25 cellular contexts compared by ENCODE assay signal in the genomic region with DNA sequence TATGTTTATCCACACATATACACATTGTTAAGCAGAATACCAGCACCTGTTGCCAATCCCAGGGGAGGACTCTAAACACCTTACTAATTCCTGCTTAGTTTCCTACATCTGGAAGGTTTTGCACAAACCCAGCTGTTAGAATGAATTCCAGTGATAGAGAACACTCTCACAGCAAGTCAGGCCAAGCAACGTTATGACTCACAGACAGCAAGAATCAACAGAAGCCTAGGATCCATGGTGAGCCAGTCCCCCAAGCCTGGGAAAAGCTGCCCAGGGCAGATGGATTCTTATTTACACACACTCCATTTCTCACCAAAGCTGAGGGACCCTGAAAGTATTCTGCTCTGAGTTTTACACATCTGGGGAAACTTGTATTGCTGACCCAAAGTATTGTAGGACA.
DNase-seq lines count a peak whose midpoint lies in the region; ATAC-seq, FAIRE-seq and TF ChIP-seq lines count a peak whose summit lies in the region.
"Had no signal": no experiment of that assay in that cellular context is flagged by ENCODE, and none has a peak within 500 bp of the region (broad histone marks: within the 10 kb centered on the region; RNA-seq: fewer than 3 reads in every experiment).

No MANE protein-coding gene starts in this region.

- dilution Hi-C loops in mammary epithelial cell (cut with HindIII; ENCODE audit: low sequenced_read_pairs) = no loop called here

- H3K36me3 Mint-ChIP-seq in effector memory CD8-positive, alpha-beta T cell (ENCODE audit: insufficient read depth) = no peaks in the 10 kb centered on the region
- H3K36me3 Mint-ChIP-seq: memory B cell; natural killer cell treated with Interleukin-12 subunit alpha and Interleukin-12 subunit beta and Interleukin-15 and Interleukin-18, amount 100 ng/mL, for 72 hours had no signal

- no peak for DNase-seq in HepG2 (ENCODE audit: low spot score)
- DNase-seq in right lobe of liver = no peak
- DNase-seq in mammary epithelial cell = peak; percentile 58
- DNase-seq in iris pigment epithelial cell (ENCODE audit: low read depth) = peak; percentile 6
- no peak for DNase-seq in effector memory CD8-positive, alpha-beta T cell
- no peak for DNase-seq in KBM-7
- DNase-seq: 8988T; activated CD4-positive, alpha-beta T cell treated with anti-CD3 and anti-CD28 coated beads, Interleukin-2, amount 50 U/mL, for 1 hour; activated gamma-delta T cell treated with Interleukin-2 at 50 U/mL for 16 hours; amniotic stem cell; GF-D8; NCI-H187; NCI-H446 treated with DMSO at 0.1 percent for 48 hours; posterior cingulate gyrus; small intestine; testis had no signal

- TF ChIP-seq POLR2A in HepG2 (IDR thresholded peaks at IDR 0.05; ENCODE audit: insufficient read depth in 1 of 2, low read depth in 2 of 2, low read length in 2 of 2) (no peak), right lobe of liver (IDR thresholded peaks at IDR 0.05) (no peak)

- CTCF ChIA-PET in HepG2 (lab: Yijun Ruan, JAX; ENCODE audit: low intra/inter-chr PET ratio, low total read pairs) = no interaction called here
- CTCF ChIA-PET in mammary epithelial cell (lab: Charles Lee; ENCODE audit: low non-redundant PET) = no interaction called here

- no peak for TF ChIP-seq RAD21 in HepG2 (CRISPR knock-in tag; IDR thresholded peaks at IDR 0.05)

- H3K4me1 ChIP-seq in HepG2 (ENCODE audit: insufficient read depth, low read length) = no peaks in the 10 kb centered on the region
- H3K4me1 ChIP-seq in right lobe of liver = no peaks in the 10 kb centered on the region
- no peaks in the 10 kb centered on the region for H3K4me1 ChIP-seq in mammary epithelial cell (ENCODE audit: insufficient read depth, low read length)
- H3K4me1 ChIP-seq: BLaER1, testis had no signal

- H3K27me3 ChIP-seq in HepG2 (ENCODE audit: control insufficient read depth in 1 of 2, insufficient read depth in 2 of 2, low read length in 2 of 2) (no peaks in the 10 kb centered on the region), right lobe of liver (no peaks in the 10 kb centered on the region), mammary epithelial cell (ENCODE audit: insufficient read depth, low read length) (no peaks in the 10 kb centered on the region)
- H3K27me3 ChIP-seq: BLaER1, testis had no signal

- 0% methylated on average over 1 of the region's 1 CpG for WGBS in HepG2 (ENCODE audit: low lambda C conversion rate)
- WGBS in right lobe of liver (ENCODE audit: insufficient coverage, low coverage, low lambda C conversion rate, missing lambda C conversion rate) = 17% methylated on average over 1 of the region's 1 CpG
- WGBS in mammary epithelial cell (ENCODE audit: low coverage, missing lambda C conversion rate) = 60% methylated on average over 1 of the region's 1 CpG

- H3K9me3 ChIP-seq in HepG2 (ENCODE audit: low read length) (no peaks in the 10 kb centered on the region), right lobe of liver (no peaks in the 10 kb centered on the region), mammary epithelial cell (replicated peaks; ENCODE audit: insufficient read depth, low read length) (no peaks in the 10 kb centered on the region)
- H3K9me3 ChIP-seq: BLaER1, testis had no signal

- no peaks in the 10 kb centered on the region for H3K4me1 Mint-ChIP-seq in effector memory CD8-positive, alpha-beta T cell (ENCODE audit: low read depth in 2 of 2)
- H3K4me1 Mint-ChIP-seq: memory B cell had no signal

- peaks cover 0 to 5% of the 10 kb centered on the region in 2 donors for H3K27me3 Mint-ChIP-seq in effector memory CD8-positive, alpha-beta T cell
- H3K27me3 Mint-ChIP-seq: dendritic cell treated with granulocyte-macrophage colony-stimulating factor and Interleukin-4, amounts not matched to agents 40 ng/mL and 50 ng/mL, for 4 days; memory B cell had no signal

- FAIRE-seq in HepG2 (lab: Jason Lieb, UNC) = no peak
- FAIRE-seq: D721Med, GM12891, islet of Langerhans, small intestine had no signal

- no peak overlapping the region for H3K9ac ChIP-seq in HepG2 (ENCODE audit: insufficient read depth, low read depth, low read length)
- no peak overlapping the region for H3K9ac ChIP-seq in mammary epithelial cell (ENCODE audit: insufficient read depth, low read length)
- H3K9ac ChIP-seq: BLaER1 had no signal

- H3K27ac Mint-ChIP-seq in effector memory CD8-positive, alpha-beta T cell = no peak overlapping the region
- H3K27ac Mint-ChIP-seq: dendritic cell treated with granulocyte-macrophage colony-stimulating factor and Interleukin-4, amounts not matched to agents 40 ng/mL and 50 ng/mL, for 4 days; memory B cell; natural killer cell treated with Interleukin-12 subunit alpha and Interleukin-12 subunit beta and Interleukin-15 and Interleukin-18, amount 100 ng/mL, for 72 hours had no signal

- no peaks in the 10 kb centered on the region for H3K9me3 Mint-ChIP-seq in effector memory CD8-positive, alpha-beta T cell
- H3K9me3 Mint-ChIP-seq: dendritic cell treated with granulocyte-macrophage colony-stimulating factor and Interleukin-4, amounts not matched to agents 40 ng/mL and 50 ng/mL, for 4 days; memory B cell; natural killer cell treated with Interleukin-12 subunit alpha and Interleukin-12 subunit beta and Interleukin-15 and Interleukin-18, amount 100 ng/mL, for 72 hours had no signal

- H3K4me3 ChIP-seq in HepG2 (replicated peaks in 1 of 3; ENCODE audit: insufficient read depth in 1 of 3, low read depth in 2 of 3, low read length in 3 of 3) = no peak overlapping the region
- no peak overlapping the region for H3K4me3 ChIP-seq in right lobe of liver
- no peak overlapping the region for H3K4me3 ChIP-seq in mammary epithelial cell (replicated peaks in 1 of 3; ENCODE audit: insufficient read depth in 1 of 3, low read depth in 2 of 3, low read length in 3 of 3)
- H3K4me3 ChIP-seq: BLaER1, testis had no signal

- intact Hi-C loops in HepG2 (cut with micrococcal nuclease; ENCODE audit: unreplicated experiment) (no loop called here), right lobe of liver (cut with DNase I) (no loop called here), mammary epithelial cell (cut with micrococcal nuclease) (no loop called here)

- POLR2A ChIA-PET in HepG2 (lab: Yijun Ruan, JAX) = no interaction called here

- no peak overlapping the region for H3K27ac ChIP-seq in HepG2 (ENCODE audit: extremely low read length, insufficient read depth, low read length)
- no peak overlapping the region for H3K27ac ChIP-seq in right lobe of liver
- H3K27ac ChIP-seq in mammary epithelial cell (ENCODE audit: insufficient read depth, low read depth, low read length) = no peak overlapping the region
- H3K27ac ChIP-seq: BLaER1, testis had no signal

- H2AFZ ChIP-seq in HepG2 (ENCODE audit: low read length) (no peak overlapping the region), mammary epithelial cell (ENCODE audit: low read depth, low read length) (no peak overlapping the region)

- TF ChIP-seq CTCF in HepG2 (CRISPR knock-in tag; IDR thresholded peaks at IDR 0.05) = no peak
- TF ChIP-seq CTCF in right lobe of liver (IDR thresholded peaks at IDR 0.05) = no peak
- TF ChIP-seq CTCF in mammary epithelial cell (conservative IDR thresholded peaks at IDR 0.05 in 1 of 2, IDR thresholded peaks at IDR 0.05 in 1 of 2; ENCODE audit: extremely low read depth in 1 of 2, insufficient read depth in 1 of 2, low read depth in 1 of 2, low read length in 2 of 2) = no peak

- H3K79me2 ChIP-seq in HepG2 (ENCODE audit: insufficient read depth, low read length) (no peaks in the 10 kb centered on the region), mammary epithelial cell (ENCODE audit: insufficient read depth, low read length) (no peaks in the 10 kb centered on the region)

- TF ChIP-seq EP300 in HepG2 (IDR thresholded peaks at IDR 0.05; ENCODE audit: low read depth in 2 of 2, low read length in 2 of 2) (no peak), HepG2 (CRISPR knock-in tag; IDR thresholded peaks at IDR 0.05; ENCODE audit: borderline replicate concordance) (no peak)

- no peak overlapping the region for H3K4me2 ChIP-seq in HepG2 (ENCODE audit: low read depth, low read length)
- H3K4me2 ChIP-seq in mammary epithelial cell (ENCODE audit: insufficient read depth, low read depth, low read length) = no peak overlapping the region
- H3K4me2 ChIP-seq: BLaER1 had no signal

- BruUV-seq in HepG2 (replicated peaks; lab: Mats Ljungman, UMichigan) (no TSS peak), mammary epithelial cell (replicated peaks; lab: Mats Ljungman, UMichigan) (no TSS peak)

- H4K20me1 ChIP-seq in HepG2 (ENCODE audit: insufficient read depth, low read length) (no peaks in the 10 kb centered on the region), mammary epithelial cell (ENCODE audit: insufficient read depth, low read length) (no peaks in the 10 kb centered on the region)
- H4K20me1 ChIP-seq: BLaER1 had no signal

- in situ Hi-C loops in HepG2 (cut with HindIII; ENCODE audit: extremely low pct_ligation_motif_present, low pct_unique_long_range_greater_than_20kb) = no loop called here
- in situ Hi-C loops in mammary epithelial cell (cut with MboI; ENCODE audit: low sequenced_read_pairs in 2 of 2) = no loop called here
- in situ Hi-C loops in KBM-7 (cut with MboI; ENCODE audit: low pct_unique_long_range_greater_than_20kb, low sequenced_read_pairs) = no loop called here

- no peak overlapping the region for H3K4me3 Mint-ChIP-seq in effector memory CD8-positive, alpha-beta T cell
- H3K4me3 Mint-ChIP-seq: dendritic cell treated with granulocyte-macrophage colony-stimulating factor and Interleukin-4, amounts not matched to agents 40 ng/mL and 50 ng/mL, for 4 days; memory B cell; natural killer cell treated with Interleukin-12 subunit alpha and Interleukin-12 subunit beta and Interleukin-15 and Interleukin-18, amount 100 ng/mL, for 72 hours had no signal

- ATAC-seq in HepG2 (no peak; the same call in 2 of the 3 replicates), right lobe of liver (no peak), GM21723 (IDR thresholded peaks at IDR 0.05; ENCODE audit: unreplicated experiment) (no peak), GM21717 (IDR thresholded peaks at IDR 0.05; ENCODE audit: unreplicated experiment) (no peak)
- ATAC-seq in effector memory CD8-positive, alpha-beta T cell (replicated peaks) = no peak
- ATAC-seq: natural killer cell treated with Interleukin-12 subunit alpha and Interleukin-12 subunit beta and Interleukin-15 and Interleukin-18, amount 100 ng/mL, for 72 hours had no signal

- no peaks in the 10 kb centered on the region for H3K36me3 ChIP-seq in HepG2 (replicated peaks in 1 of 2; ENCODE audit: control insufficient read depth in 1 of 2, insufficient read depth in 2 of 2, low read length in 2 of 2)
- no peaks in the 10 kb centered on the region for H3K36me3 ChIP-seq in right lobe of liver
- H3K36me3 ChIP-seq in mammary epithelial cell (ENCODE audit: insufficient read depth, low read length) = no peaks in the 10 kb centered on the region
- H3K36me3 ChIP-seq: BLaER1 had no signal

TF ChIP-seq in HepG2, 621 proteins besides CTCF, POLR2A, EP300 and RAD21:
- TF ChIP-seq ZNF12 (CRISPR knock-in tag; IDR thresholded peaks at IDR 0.05) = 0 out of 2 replicates have a peak, but pooled peaks have one; percentile 32
- no peak for TF ChIP-seq SALL2 (CRISPR knock-in tag; IDR thresholded peaks at IDR 0.05)
- TF ChIP-seq CCDC6 (CRISPR knock-in tag; IDR thresholded peaks at IDR 0.05) = no peak
- TF ChIP-seq ZBTB3 (CRISPR knock-in tag; IDR thresholded peaks at IDR 0.05; ENCODE audit: borderline replicate concordance, low read depth) = no peak
- no peak for TF ChIP-seq MEIS1 (CRISPR knock-in tag; IDR thresholded peaks at IDR 0.05; ENCODE audit: borderline replicate concordance)

Comparison
In these comparisons a context has a peak if more than half of its experiments do, and no peak if none do; other contexts are left out.
1. DNase-seq: peak in mammary epithelial cell (single experiment) and iris pigment epithelial cell (single experiment); none in HepG2 (single experiment), right lobe of liver (0 of 3), effector memory CD8-positive, alpha-beta T cell (0 of 3) and KBM-7 (single experiment).